In genomic region chrX:12488220-12488619, GRCh38 we compare ENCODE assay signal across 19 cellular contexts.
"Had no signal": no experiment of that assay in that cellular context is flagged by ENCODE, and none has a peak within 500 bp of the region (broad histone marks: within the 10 kb centered on the region; RNA-seq: fewer than 3 reads in every experiment).

No MANE protein-coding gene starts in this region.

- DNase-seq: activated CD4-positive, alpha-beta T cell treated with anti-CD3 and anti-CD28 coated beads for 4 hours; activated CD8-positive, alpha-beta memory T cell treated with anti-CD3 and anti-CD28 coated beads, Interleukin-2, amount 50 U/mL, for 4 hours; activated CD8-positive, alpha-beta T cell treated with anti-CD3 and anti-CD28 coated beads for 36 hours; activated gamma-delta T cell treated with Interleukin-2 at 50 U/mL for 16 hours; activated naive CD4-positive, alpha-beta T cell treated with anti-CD3 and anti-CD28 coated beads, Interleukin-2, amount 10 ng/mL, durations not matched to agents 7 days and 5 days; activated naive CD8-positive, alpha-beta T cell treated with anti-CD3 and anti-CD28 coated beads for 36 hours; activated T-cell treated with anti-CD3 and anti-CD28 coated beads, Interleukin-2, amount 50 U/mL, for 72 hours; anterior cingulate cortex; caudate nucleus; Karpas-422; NCI-H1048; NCI-H146; NCI-H187 treated with DMSO at 0.1 percent for 48 hours; NCI-H2171; NCI-H526; NCI-H82; SIG-M5 had no signal

- H3K4me3 ChIP-seq: breast epithelium had no signal

- ATAC-seq: activated CD4-positive, CD25-positive, alpha-beta regulatory T cell treated with anti-CD3 and anti-CD28 coated beads, Interleukin-2, amount 50 U/mL, for 24 hours; activated CD8-positive, alpha-beta T cell treated with anti-CD3 and anti-CD28 coated beads for 36 hours; activated T-cell treated with anti-CD3 and anti-CD28 coated beads, Interleukin-2, amount 50 U/mL, for 72 hours had no signal
